In the genomic region with DNA sequence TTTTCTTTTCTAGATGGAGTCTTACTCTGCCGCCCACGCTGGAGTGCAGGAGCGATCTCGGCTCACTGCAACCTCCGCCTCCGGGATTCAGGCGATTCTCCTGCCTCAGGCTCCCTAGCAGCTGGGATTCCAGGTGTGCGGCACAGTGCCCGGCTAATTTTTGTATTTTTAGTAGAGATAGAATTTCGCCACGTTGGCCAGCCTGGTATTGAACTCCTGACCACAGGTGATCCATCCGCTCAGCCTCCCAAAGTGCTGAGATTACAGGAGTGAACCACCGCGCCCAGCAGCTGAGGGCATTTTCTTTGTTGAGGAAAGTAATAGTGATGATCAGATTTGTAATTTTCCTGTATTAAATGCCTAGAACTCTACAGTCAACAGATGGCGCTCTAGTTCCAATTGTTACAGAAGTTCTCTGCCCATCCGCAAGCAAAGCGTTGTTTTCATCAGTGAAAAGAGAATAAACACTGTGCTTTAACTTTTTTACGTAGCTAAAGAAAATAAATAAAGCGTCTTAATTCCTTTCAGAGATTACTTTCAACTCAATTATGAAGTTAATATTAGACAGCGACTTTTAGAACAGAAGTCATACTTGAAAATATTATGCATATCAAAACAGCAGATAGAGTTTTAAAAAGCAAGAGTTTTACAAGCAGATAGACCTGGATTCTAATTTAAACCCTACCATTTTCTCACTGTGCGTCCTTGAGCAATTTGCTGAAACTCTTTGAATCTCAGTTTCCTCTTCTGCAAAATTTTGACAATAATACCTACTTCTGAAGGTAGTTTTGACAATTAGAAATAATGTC, we compare ENCODE assay signal across 7 cellular contexts.
A peak's percentile ranks its signal among the peaks of the same experiment; 100 is the strongest.
DNase-seq lines count a peak whose midpoint lies in the region; FAIRE-seq and TF ChIP-seq lines count a peak whose summit lies in the region.

No MANE protein-coding gene starts in this region.

- H3K27ac Mint-ChIP-seq in T-helper 1 cell treated with Interleukin-12 subunit alpha and Interleukin-12 subunit beta and Interleukin-4 antibody, amounts not matched to agents 30 μg/mL and 1 μg/mL, for 36 hours, result peak overlapping the region; percentile 11
- H3K27ac Mint-ChIP-seq in endothelial cell (ENCODE audit: unreplicated experiment) (no peak overlapping the region), mesothelial cell of epicardium (no peak overlapping the region)

- H3K36me3 Mint-ChIP-seq in T-helper 1 cell treated with Interleukin-12 subunit alpha and Interleukin-12 subunit beta and Interleukin-4 antibody, amounts not matched to agents 30 μg/mL and 1 μg/mL, for 36 hours (ENCODE audit: low read depth), result peaks cover 2% of the 10 kb centered on the region
- H3K36me3 Mint-ChIP-seq in endothelial cell (ENCODE audit: low read depth, unreplicated experiment) (no peaks in the 10 kb centered on the region), mesothelial cell of epicardium (no peaks in the 10 kb centered on the region)

- FAIRE-seq in urothelium cell line (lab: Jason Lieb, UNC), result no peak

- DNase-seq in G401 (ENCODE audit: low spot score), result peak; percentile 77
- peak; percentile 66 to 79 for DNase-seq in HAP-1 (ENCODE audit: low spot score in 2 of 2)
- DNase-seq in NCI-H187 treated with DMSO at 0.1 percent for 48 hours (lab: John Stamatoyannopoulos, UW), result peak; percentile 69
- peak; percentile 57 for DNase-seq in endothelial cell (ENCODE audit: low spot score)
- DNase-seq in mesothelial cell of epicardium (ENCODE audit: low spot score in 2 of 2, unreplicated experiment in 2 of 2), result no peak
- DNase-seq in urothelium cell line (ENCODE audit: low spot score), result peak; percentile 37

- in situ Hi-C loops in G401 (cut with HindIII; ENCODE audit: low sequenced_read_pairs) (no loop called here), HAP-1 (cut with MboI; ENCODE audit: low sequenced_read_pairs) (no loop called here)

- H3K4me3 ChIP-seq in HAP-1, result peak overlapping the region; percentile 13

- no peaks in the 10 kb centered on the region for H3K9me3 Mint-ChIP-seq in T-helper 1 cell treated with Interleukin-12 subunit alpha and Interleukin-12 subunit beta and Interleukin-4 antibody, amounts not matched to agents 30 μg/mL and 1 μg/mL, for 36 hours
- no peaks in the 10 kb centered on the region for H3K9me3 Mint-ChIP-seq in endothelial cell (ENCODE audit: unreplicated experiment)
- H3K9me3 Mint-ChIP-seq in mesothelial cell of epicardium, result no peaks in the 10 kb centered on the region

- H3K4me1 ChIP-seq in HAP-1, result no peaks in the 10 kb centered on the region

- H3K4me1 Mint-ChIP-seq in T-helper 1 cell treated with Interleukin-12 subunit alpha and Interleukin-12 subunit beta and Interleukin-4 antibody, amounts not matched to agents 30 μg/mL and 1 μg/mL, for 36 hours (ENCODE audit: low read depth), result peaks cover 7% of the 10 kb centered on the region
- H3K4me1 Mint-ChIP-seq in endothelial cell (ENCODE audit: unreplicated experiment), result no peaks in the 10 kb centered on the region
- H3K4me1 Mint-ChIP-seq in mesothelial cell of epicardium, result peaks cover 2% of the 10 kb centered on the region

- no peaks in the 10 kb centered on the region for H3K9me3 ChIP-seq in HAP-1

- H3K27me3 ChIP-seq in HAP-1 (ENCODE audit: low read depth), result peaks cover 2% of the 10 kb centered on the region; the same call in 1 of the 2 replicates

- peaks cover 31% of the 10 kb centered on the region for H3K27me3 Mint-ChIP-seq in T-helper 1 cell treated with Interleukin-12 subunit alpha and Interleukin-12 subunit beta and Interleukin-4 antibody, amounts not matched to agents 30 μg/mL and 1 μg/mL, for 36 hours (ENCODE audit: low read depth)
- H3K27me3 Mint-ChIP-seq in endothelial cell (ENCODE audit: unreplicated experiment), result no peaks in the 10 kb centered on the region
- peaks cover 1% of the 10 kb centered on the region for H3K27me3 Mint-ChIP-seq in mesothelial cell of epicardium (ENCODE audit: low read depth)

- no peaks in the 10 kb centered on the region for H3K36me3 ChIP-seq in HAP-1 (replicated peaks)

- TF ChIP-seq CTCF in endothelial cell (IDR thresholded peaks at IDR 0.05; ENCODE audit: unreplicated experiment), result peak; percentile 65
- TF ChIP-seq CTCF in mesothelial cell of epicardium (IDR thresholded peaks at IDR 0.05; ENCODE audit: unreplicated experiment), result peak; percentile 59

- H3K4me3 Mint-ChIP-seq in T-helper 1 cell treated with Interleukin-12 subunit alpha and Interleukin-12 subunit beta and Interleukin-4 antibody, amounts not matched to agents 30 μg/mL and 1 μg/mL, for 36 hours, result no peak overlapping the region
- H3K4me3 Mint-ChIP-seq in endothelial cell (ENCODE audit: unreplicated experiment) (no peak overlapping the region), mesothelial cell of epicardium (peak overlapping the region; percentile 58)

Comparison
In these comparisons a context has a peak if more than half of its experiments do, and no peak if none do; other contexts are left out.
1. DNase-seq: peak in G401 (single experiment), HAP-1 (2 of 2), NCI-H187 treated with DMSO at 0.1 percent for 48 hours (single experiment), endothelial cell (single experiment) and urothelium cell line (single experiment); none in mesothelial cell of epicardium (0 of 2).